In the genomic region with DNA sequence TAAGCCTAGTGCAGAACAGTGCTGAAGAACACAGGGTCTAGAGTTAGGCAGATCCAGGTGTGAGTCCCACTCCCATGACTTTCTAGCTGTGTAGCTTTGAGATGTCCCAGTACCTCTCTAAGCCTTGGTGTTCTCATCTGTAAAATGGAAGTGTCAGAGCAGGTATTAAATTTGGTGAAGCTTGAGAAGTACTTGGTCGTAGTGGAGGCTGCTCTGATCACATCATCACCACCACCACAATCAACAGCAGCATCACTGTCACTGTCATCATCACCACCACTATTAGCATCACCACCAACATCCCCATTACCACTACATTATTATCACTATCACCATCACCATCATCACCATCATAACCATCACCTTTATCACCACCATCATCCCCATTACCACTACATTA, we compare ENCODE assay signal across 33 cellular contexts.
"Had no signal": no experiment of that assay in that cellular context is flagged by ENCODE, and none has a peak within 500 bp of the region (broad histone marks: within the 10 kb centered on the region; RNA-seq: fewer than 3 reads in every experiment).

No MANE protein-coding gene starts in this region.

- H3K27ac ChIP-seq: brain microvascular endothelial cell, Peyer's patch, SJSA1 had no signal

- ATAC-seq: activated CD8-positive, alpha-beta T cell treated with anti-CD3 and anti-CD28 coated beads for 36 hours; activated T-cell treated with anti-CD3 and anti-CD28 coated beads, Interleukin-2, amount 50 U/mL, for 4 hours; PC-3 had no signal

- FAIRE-seq: TTC549 had no signal

- H3K27me3 ChIP-seq: brain microvascular endothelial cell, Peyer's patch, SJSA1 had no signal

- H3K4me3 ChIP-seq: Peyer's patch, SJSA1 had no signal

- DNase-seq: activated CD4-positive, alpha-beta T cell treated with anti-CD3 and anti-CD28 coated beads, Interleukin-2, amount 10 ng/mL, durations not matched to agents 24 days and 14 days; activated CD4-positive, alpha-beta T cell treated with anti-CD3 and anti-CD28 coated beads, Interleukin-2, amount 50 U/mL, for 4 hours; activated CD8-positive, alpha-beta T cell treated with anti-CD3 and anti-CD28 coated beads for 36 hours; activated effector memory CD4-positive, alpha-beta T cell treated with anti-CD3 and anti-CD28 coated beads, Interleukin-2, amount 50 U/mL, for 16 hours; activated naive CD4-positive, alpha-beta T cell; activated naive CD4-positive, alpha-beta T cell treated with anti-CD3 and anti-CD28 coated beads, Interleukin-2, amount 50 U/mL, for 16 hours; activated naive CD8-positive, alpha-beta T cell treated with anti-CD3 and anti-CD28 coated beads for 36 hours; activated T-cell treated with anti-CD3 and anti-CD28 coated beads for 4 hours; activated T-cell treated with anti-CD3 and anti-CD28 coated beads, Interleukin-2, amount 50 U/mL, for 4 hours; amniotic stem cell; aorta; brain microvascular endothelial cell; central memory CD4-positive, alpha-beta T cell; NCI-H1092 treated with DMSO at 0.1 percent for 48 hours; NCI-H1417; NCI-H146; NCI-H187; NCI-H2029 treated with DMSO at 0.1 percent for 48 hours; NCI-H2107; NCI-H2171; NCI-H510A; NCI-H526; NCI-H748 treated with DMSO at 0.1 percent for 48 hours; NK-92 treated with Interleukin-12 subunit alpha and Interleukin-12 subunit beta, amount 100 ng/mL, for 24 hours; PC-3; Peyer's patch; RPMI8226; SHP77 treated with DMSO at 0.1 percent for 48 hours; SK-N-SH had no signal

- H3K4me3 Mint-ChIP-seq: activated CD4-positive, alpha-beta T cell treated with anti-CD3 and anti-CD28 coated beads, Interleukin-2, amount 10 ng/mL, durations not matched to agents 24 days and 14 days; activated CD8-positive, alpha-beta T cell treated with anti-CD3 and anti-CD28 coated beads for 36 hours; activated naive CD8-positive, alpha-beta T cell treated with anti-CD3 and anti-CD28 coated beads for 36 hours; activated T-cell treated with anti-CD3 and anti-CD28 coated beads, Interleukin-2, amount 50 U/mL, for 4 hours; T-helper 1 cell treated with Interleukin-12 subunit alpha and Interleukin-12 subunit beta and Interleukin-4 antibody, amounts not matched to agents 30 μg/mL and 1 μg/mL, for 36 hours; T-helper 2 cell treated with Interferon-gamma antibody and Interleukin-4, amounts not matched to agents 5 μg/mL and 100 μg/mL, for 36 hours had no signal

- H3K9me3 ChIP-seq: Peyer's patch, SJSA1, SK-N-SH had no signal

- H3K27ac Mint-ChIP-seq: activated CD4-positive, alpha-beta T cell treated with anti-CD3 and anti-CD28 coated beads, Interleukin-2, amount 10 ng/mL, durations not matched to agents 24 days and 14 days; activated CD8-positive, alpha-beta T cell treated with anti-CD3 and anti-CD28 coated beads for 36 hours; activated naive CD8-positive, alpha-beta T cell treated with anti-CD3 and anti-CD28 coated beads for 36 hours; T-helper 1 cell treated with Interleukin-12 subunit alpha and Interleukin-12 subunit beta and Interleukin-4 antibody, amounts not matched to agents 30 μg/mL and 1 μg/mL, for 36 hours; T-helper 2 cell treated with Interferon-gamma antibody and Interleukin-4, amounts not matched to agents 5 μg/mL and 100 μg/mL, for 36 hours had no signal

- H3K36me3 Mint-ChIP-seq: activated naive CD8-positive, alpha-beta T cell treated with anti-CD3 and anti-CD28 coated beads for 36 hours had no signal

- H3K9me3 Mint-ChIP-seq: activated CD4-positive, alpha-beta T cell treated with anti-CD3 and anti-CD28 coated beads, Interleukin-2, amount 10 ng/mL, durations not matched to agents 24 days and 14 days; activated CD8-positive, alpha-beta T cell treated with anti-CD3 and anti-CD28 coated beads for 36 hours; activated naive CD8-positive, alpha-beta T cell treated with anti-CD3 and anti-CD28 coated beads for 36 hours; activated T-cell treated with anti-CD3 and anti-CD28 coated beads, Interleukin-2, amount 50 U/mL, for 4 hours; T-helper 1 cell treated with Interleukin-12 subunit alpha and Interleukin-12 subunit beta and Interleukin-4 antibody, amounts not matched to agents 30 μg/mL and 1 μg/mL, for 36 hours; T-helper 2 cell treated with Interferon-gamma antibody and Interleukin-4, amounts not matched to agents 5 μg/mL and 100 μg/mL, for 36 hours had no signal

- H3K36me3 ChIP-seq: brain microvascular endothelial cell, Peyer's patch, SJSA1 had no signal

- H3K4me1 ChIP-seq: SJSA1 had no signal

- H3K4me2 ChIP-seq: SK-N-SH had no signal

- H3K4me1 Mint-ChIP-seq: activated CD4-positive, alpha-beta T cell treated with anti-CD3 and anti-CD28 coated beads, Interleukin-2, amount 10 ng/mL, durations not matched to agents 24 days and 14 days had no signal

- H3K9ac ChIP-seq: SK-N-SH had no signal

- H3K27me3 Mint-ChIP-seq: activated CD4-positive, alpha-beta T cell treated with anti-CD3 and anti-CD28 coated beads, Interleukin-2, amount 10 ng/mL, durations not matched to agents 24 days and 14 days; activated CD8-positive, alpha-beta T cell treated with anti-CD3 and anti-CD28 coated beads for 36 hours; activated naive CD8-positive, alpha-beta T cell treated with anti-CD3 and anti-CD28 coated beads for 36 hours had no signal
